Comparison of ENCODE assay signal across 23 cellular contexts in the genomic region with DNA sequence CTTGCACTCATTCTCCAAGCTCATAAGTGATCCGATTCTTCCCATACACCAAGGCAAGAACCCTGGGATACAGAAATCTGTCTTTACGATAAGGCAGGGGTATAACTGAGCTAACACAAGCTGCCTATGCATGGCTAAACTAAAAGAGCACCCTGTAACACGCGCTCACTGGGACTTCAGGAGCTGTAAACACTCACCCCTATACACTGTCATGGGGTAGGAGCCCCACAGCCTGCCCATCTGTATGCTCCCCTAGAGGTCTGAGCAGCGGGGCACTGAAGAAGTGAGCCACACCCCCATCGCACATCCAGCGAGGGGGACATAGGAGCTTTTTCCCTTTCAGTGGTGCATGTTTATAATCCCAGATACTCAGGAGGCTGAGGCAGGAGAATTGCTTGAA. TPM values are rescaled to one million over a fixed set of nuclear protein-coding genes. Genes with fewer than 3 reads are reported as not detected.
DNase-seq lines count a peak whose midpoint lies in the region; ATAC-seq, FAIRE-seq and TF ChIP-seq lines count a peak whose summit lies in the region.
"Had no signal": no experiment of that assay in that cellular context is flagged by ENCODE, and none has a peak within 500 bp of the region (broad histone marks: within the 10 kb centered on the region; RNA-seq: fewer than 3 reads in every experiment).

No MANE protein-coding gene starts in this region.

- peaks cover 16% of the 10 kb centered on the region for H3F3A ChIP-seq in DOHH2 (ENCODE audit: control insufficient read depth, insufficient read depth)

- H2BK12ac ChIP-seq in H1 (ENCODE audit: low read depth, low read length), result no peak overlapping the region

- H4K20me1 ChIP-seq in DOHH2 (ENCODE audit: control insufficient read depth, insufficient read depth, low read depth, low read length) (no peaks in the 10 kb centered on the region), H1 (replicated peaks in 1 of 2; ENCODE audit: control insufficient read depth in 1 of 2, insufficient read depth in 2 of 2, low read length in 2 of 2) (no peaks in the 10 kb centered on the region)
- H4K20me1 ChIP-seq: BLaER1 had no signal

- TF ChIP-seq POLR2A in H1 (IDR thresholded peaks at IDR 0.05; ENCODE audit: control extremely low read depth in 1 of 2, low read depth in 2 of 2, low read length in 2 of 2), result no peak

- H3K36me3 ChIP-seq in DOHH2 (ENCODE audit: control insufficient read depth, low read length) (peaks cover 8% of the 10 kb centered on the region; the same call in 1 of the 2 replicates), HUES6 (ENCODE audit: control insufficient read depth, insufficient read depth, low read length) (no peaks in the 10 kb centered on the region; the same call in 1 of the 2 replicates), H1 (ENCODE audit: control insufficient read depth in 2 of 4, insufficient read depth in 4 of 4, low read length in 3 of 4) (no peaks in the 10 kb centered on the region)

- H2BK120ac ChIP-seq in H1 (replicated peaks; ENCODE audit: low read depth, low read length), result no peak overlapping the region

- no peak overlapping the region for H3K4ac ChIP-seq in H1 (replicated peaks; ENCODE audit: insufficient read length, low read depth, low read length)

- peaks cover 13% of the 10 kb centered on the region for H3K79me2 ChIP-seq in DOHH2 (ENCODE audit: control insufficient read depth, low read length)
- peaks cover 0 to 42% of the 10 kb centered on the region in 2 experiments; a peak in 2 of 4 replicates for H3K79me2 ChIP-seq in H1 (ENCODE audit: control insufficient read depth in 1 of 2, insufficient read depth in 2 of 2, low read length in 2 of 2)

- CTCF ChIA-PET in H1 (lab: Charles Lee; ENCODE audit: partially characterized antibody), result interaction anchor here (0.7 to 1.8 kb wide), 3 partner anchors 12 to 300 kb away, joined by 3 to 6 read pairs (median 3); no protein-coding TSS in a partner anchor

- peak overlapping the region; percentile 67; the same call in 1 of the 2 replicates for H2BK5ac ChIP-seq in H1 (ENCODE audit: low read depth, low read length)

- no peak overlapping the region for H2AK5ac ChIP-seq in H1 (ENCODE audit: low read depth, low read length)

- 69% methylated on average over 7 of the region's 7 CpGs; no CpG with 5 or more reads in 1 of the 2 experiments for WGBS in H1 (ENCODE audit: extremely low coverage in 1 of 2, insufficient coverage in 1 of 2, insufficient read length in 1 of 2, insufficient replicate concordance in 2 of 2, low coverage in 1 of 2, low lambda C conversion rate in 2 of 2, missing lambda C conversion rate in 1 of 2), 2 experiments

- peaks cover 41 to 65% (median 47%) of the 10 kb centered on the region in 3 donors for H3K4me1 Mint-ChIP-seq in naive B cell

- peaks cover 0 to 6% (median 0%) of the 10 kb centered on the region in 7 donors for H3K9me3 Mint-ChIP-seq in naive B cell
- H3K9me3 Mint-ChIP-seq: IgD-negative memory B cell had no signal

- H3K27me3 ChIP-seq in DOHH2 (ENCODE audit: control insufficient read depth, low read length) (no peaks in the 10 kb centered on the region), HUES6 (ENCODE audit: control insufficient read depth, insufficient read depth, low read length) (no peaks in the 10 kb centered on the region), H1 (replicated peaks in 1 of 4; ENCODE audit: control insufficient read depth in 3 of 4, extremely low read depth in 1 of 4, insufficient read depth in 3 of 4, low read length in 3 of 4) (no peaks in the 10 kb centered on the region)
- H3K27me3 ChIP-seq: BLaER1 had no signal

- no peak overlapping the region for H4K5ac ChIP-seq in H1 (ENCODE audit: insufficient read length, low read depth, low read length)

- POLR2A ChIA-PET in H1 (lab: Charles Lee; ENCODE audit: partially characterized antibody), result interaction anchor here (1.2 to 1.8 kb wide), 3 partner anchors 12 to 47 kb away, joined by 3 to 6 read pairs (median 5); partner anchors contain the start of genes DCAF17 and METTL8

- no peaks in the 10 kb centered on the region for H3K79me1 ChIP-seq in H1 (ENCODE audit: low read depth, low read length)

- H3K36me3 Mint-ChIP-seq in naive B cell, result peaks cover 0 to 11% of the 10 kb centered on the region in 2 donors

- ATAC-seq in naive B cell (ENCODE audit: low read depth in 2 of 2), result no peak
- no peak for ATAC-seq in GM21526 (IDR thresholded peaks at IDR 0.05; ENCODE audit: low FRiP score, unreplicated experiment)

- TF ChIP-seq EP300 in H1 (IDR thresholded peaks at IDR 0.05; ENCODE audit: borderline replicate concordance in 1 of 2, low read depth in 2 of 2, low read length in 2 of 2), result no peak

- H3K9ac ChIP-seq in HUES6 (ENCODE audit: low read length) (peak overlapping the region; percentile 38), H1 (replicated peaks in 1 of 4; ENCODE audit: extremely low read depth in 1 of 4, low read depth in 3 of 4, low read length in 3 of 4) (no peak overlapping the region)
- H3K9ac ChIP-seq: BLaER1, KMS-11, SK-N-SH had no signal

- H3K23ac ChIP-seq in H1 (ENCODE audit: insufficient read length), result no peak overlapping the region

- H3K9me3 ChIP-seq in DOHH2 (ENCODE audit: control insufficient read depth, insufficient read depth, low read length), result no peaks in the 10 kb centered on the region
- H3K9me3 ChIP-seq in HUES6 (ENCODE audit: control insufficient read depth, insufficient read depth, low read depth, low read length), result 0 out of 2 replicates have a peak, but pooled peaks cover 3% of the 10 kb centered on the region
- no peaks in the 10 kb centered on the region; a peak in 1 of 4 replicates for H3K9me3 ChIP-seq in H1 (ENCODE audit: insufficient read depth in 2 of 2, low read depth in 1 of 2, low read length in 1 of 2)
- H3K9me3 ChIP-seq: SK-N-SH had no signal

- TF ChIP-seq RAD21 in H1 (IDR thresholded peaks at IDR 0.05 in 1 of 2, conservative IDR thresholded peaks at IDR 0.05 in 1 of 2; ENCODE audit: low read depth in 2 of 2, low read length in 2 of 2), result no peak

- no peak overlapping the region for H3K56ac ChIP-seq in H1 (replicated peaks; ENCODE audit: insufficient read length, low read depth, low read length)

- peaks cover 73% of the 10 kb centered on the region for H3K4me1 ChIP-seq in DOHH2 (ENCODE audit: control insufficient read depth, low read length)
- H3K4me1 ChIP-seq in HUES6 (ENCODE audit: control insufficient read depth, insufficient read depth, low read length), result peaks cover 42% of the 10 kb centered on the region
- peaks cover 5 to 16% (median 10%) of the 10 kb centered on the region in 4 experiments; a peak in 6 of 7 replicates for H3K4me1 ChIP-seq in H1 (replicated peaks in 1 of 4; ENCODE audit: control insufficient read depth in 3 of 4, insufficient read depth in 4 of 4, low read length in 3 of 4)

- H3K9me2 ChIP-seq in DOHH2 (replicated peaks; ENCODE audit: control insufficient read depth, low read length), result no peaks in the 10 kb centered on the region
- H3K9me2 ChIP-seq: SK-N-SH had no signal

- H3K4me3 ChIP-seq in DOHH2 (ENCODE audit: low read length) (peak overlapping the region; percentile 44), HUES6 (ENCODE audit: low read depth, low read length) (peak overlapping the region; percentile 35), H1 (ENCODE audit: extremely low read depth in 1 of 4, insufficient read depth in 2 of 4, low read depth in 3 of 4, low read length in 4 of 4) (no peak overlapping the region)
- H3K4me3 ChIP-seq: BLaER1 had no signal

- H3K4me3 Mint-ChIP-seq in naive B cell, result peak overlapping the region in 4 of 8 donors; percentile 35 to 54 (median 48)

- intact Hi-C loops in posterior vena cava (cut with DNase I), result no loop called here

- H4K8ac ChIP-seq in H1 (ENCODE audit: extremely low read depth, insufficient read depth, low read length), result no peak overlapping the region

- no peak overlapping the region for H3K14ac ChIP-seq in H1 (ENCODE audit: insufficient read length)

- no peaks in the 10 kb centered on the region; the same call in 1 of the 2 replicates for H3K23me2 ChIP-seq in H1 (ENCODE audit: low read depth, low read length)

- peak overlapping the region; percentile 5; the same call in 1 of the 2 replicates for H2BK20ac ChIP-seq in H1 (ENCODE audit: low read length)

- peak overlapping the region in 4 of 6 donors; percentile 14 to 80 (median 70) for H3K27ac Mint-ChIP-seq in naive B cell

- no peak overlapping the region for H2AFZ ChIP-seq in H1 (ENCODE audit: low read length)

- no peak overlapping the region for H2BK15ac ChIP-seq in H1 (ENCODE audit: low read length)

- H4K91ac ChIP-seq in H1 (replicated peaks; ENCODE audit: insufficient read length, low read length), result no peak overlapping the region

- no peaks in the 10 kb centered on the region for H3K27me3 Mint-ChIP-seq in naive B cell
- H3K27me3 Mint-ChIP-seq: CD4-positive, CD25-positive, alpha-beta regulatory T cell had no signal

- no peak for FAIRE-seq in H1 (lab: Jason Lieb, UNC)

- TF ChIP-seq CTCF in DOHH2 (IDR thresholded peaks at IDR 0.05; ENCODE audit: low read depth, low read length, poor library complexity, severe bottlenecking) (no peak), H1 (IDR thresholded peaks at IDR 0.05; ENCODE audit: control extremely low read depth in 1 of 3, insufficient read depth in 1 of 3, low read depth in 1 of 3, low read length in 3 of 3) (no peak)

- H3K27ac ChIP-seq in DOHH2 (ENCODE audit: low read depth, low read length) (peak overlapping the region; percentile 93), HUES6 (ENCODE audit: low read depth, low read length) (peak overlapping the region; percentile 36; the same call in 1 of the 2 replicates), H1 (ENCODE audit: low read depth, low read length) (no peak overlapping the region)
- H3K27ac ChIP-seq: BLaER1, KMS-11 had no signal

- H3K4me2 ChIP-seq in DOHH2 (ENCODE audit: low read length), result peak overlapping the region; percentile 66
- peak overlapping the region in 1 of 2 experiments; percentile 65; a peak in 2 of 4 replicates for H3K4me2 ChIP-seq in H1 (ENCODE audit: insufficient read depth in 1 of 2, low read depth in 2 of 2, low read length in 2 of 2)
- H3K4me2 ChIP-seq: KMS-11, SK-N-SH had no signal

- H3K18ac ChIP-seq in H1 (ENCODE audit: extremely low read depth, low read length), result no peak overlapping the region

- no peak for DNase-seq in H1 (ENCODE audit: low read depth in 1 of 2, low spot score in 2 of 2)
- no peak for DNase-seq in naive B cell
- DNase-seq in posterior vena cava (ENCODE audit: low spot score), result no peak
- DNase-seq in hippocampal formation (lab: John Stamatoyannopoulos, UW), result no peak
- DNase-seq in DMS153 treated with DMSO at 0.1 percent for 48 hours (lab: John Stamatoyannopoulos, UW; ENCODE audit: unreplicated experiment), result no peak
- DNase-seq: 8988T; CD4-positive, CD25-positive, alpha-beta regulatory T cell; DMS153; H7; MM.1S; NCI-H1417; NCI-H1694 treated with DMSO at 0.1 percent for 48 hours; NCI-H2081; NCI-H2227 treated with DMSO at 0.1 percent for 48 hours; NCI-H526 treated with DMSO at 0.1 percent for 48 hours; OCI-M1; SK-N-SH had no signal

RNA-seq across cellular contexts. Expression of gene METTL8, which starts 46.7 kb away (rescaled TPM):
- 72.9 and 79.7 TPM in 2 replicates for total RNA-seq in H1 (2021; fragmentation: NEBNext Ultra II Directional; extraction: Animal tissue kit (Norgen Biotek cat#: 25700))
- 10.0 and 17.6 TPM in 2 replicates for polyA plus RNA-seq in H1 (2011; rRNA removed)
- polyA plus RNA-seq in H1 (2011; cell fraction: cytosol; rRNA removed), result 25.2 TPM
- 8.3 TPM for polyA plus RNA-seq in H1 (2011; cell fraction: nucleus; rRNA removed)
- 21.2 to 50.0 TPM (median 27.4 TPM) in 4 replicates for polyA plus RNA-seq in H1 (2012, experiment 1 of 2)
- polyA plus RNA-seq in H1 (2012, experiment 2 of 2), result 5.7 TPM
- polyA plus RNA-seq in H1 (2013, experiment 1 of 2), result 38.2 TPM
- polyA plus RNA-seq in H1 (2013, experiment 2 of 2), result 40.1 TPM
- 25.7 and 30.1 TPM in 2 replicates for polyA minus RNA-seq in H1 (2011; rRNA and poly(A)+ RNA removed)
- polyA minus RNA-seq in H1 (2011; cell fraction: cytosol; rRNA and poly(A)+ RNA removed), result 18.0 TPM
- 38.3 TPM for polyA minus RNA-seq in H1 (2011; cell fraction: nucleus; rRNA and poly(A)+ RNA removed)
- polyA plus RNA-seq in naive B cell (ENCODE audit: low read depth in 6 of 6), result 10 to 100 TPM; 25.9 to 70.3 (median 54.4) TPM
- total RNA-seq in posterior vena cava, result 10 to 100 TPM; 19.8 to 27.2 TPM

RNA-seq across cellular contexts. Expression of gene DCAF17, which starts 47.0 kb away (rescaled TPM):
- total RNA-seq in H1 (2021; fragmentation: NEBNext Ultra II Directional; extraction: Animal tissue kit (Norgen Biotek cat#: 25700)), result 26.1 and 30.0 TPM in 2 replicates
- polyA plus RNA-seq in H1 (2011; rRNA removed) (7.9 and 10.7 TPM in 2 replicates), naive B cell (ENCODE audit: low read depth in 6 of 6) (10 to 100 TPM; 13.4 to 20.1 (median 17.0) TPM)
- 14.3 TPM for polyA plus RNA-seq in H1 (2011; cell fraction: cytosol; rRNA removed)
- polyA plus RNA-seq in H1 (2011; cell fraction: nucleus; rRNA removed), result 9.4 TPM
- 10.0 to 20.1 TPM (median 11.9 TPM) in 4 replicates for polyA plus RNA-seq in H1 (2012, experiment 1 of 2)
- 1.1 TPM for polyA plus RNA-seq in H1 (2012, experiment 2 of 2)
- 16.5 TPM for polyA plus RNA-seq in H1 (2013, experiment 1 of 2)
- polyA plus RNA-seq in H1 (2013, experiment 2 of 2), result 14.3 TPM
- 30.2 and 35.6 TPM in 2 replicates for polyA minus RNA-seq in H1 (2011; rRNA and poly(A)+ RNA removed)
- polyA minus RNA-seq in H1 (2011; cell fraction: cytosol; rRNA and poly(A)+ RNA removed), result 21.9 TPM
- polyA minus RNA-seq in H1 (2011; cell fraction: nucleus; rRNA and poly(A)+ RNA removed), result 41.8 TPM
- total RNA-seq in posterior vena cava, result 10 to 100 TPM; 19.2 TPM

Comparison
In these comparisons a context has a peak if more than half of its experiments do, and no peak if none do; other contexts are left out.
1. H3K4me3 ChIP-seq: peak in DOHH2 (single experiment) and HUES6 (single experiment); none in H1 (0 of 4).